ENCODE assay signal across 10 cellular contexts in genomic region chr19:2567580-2567979, GRCh38.
A peak's percentile ranks its signal among the peaks of the same experiment; 100 is the strongest.
DNase-seq lines count a peak whose midpoint lies in the region; ATAC-seq, FAIRE-seq and TF ChIP-seq lines count a peak whose summit lies in the region.
"Had no signal": no experiment of that assay in that cellular context is flagged by ENCODE, and none has a peak within 500 bp of the region (broad histone marks: within the 10 kb centered on the region; RNA-seq: fewer than 3 reads in every experiment).

No MANE protein-coding gene starts in this region.

- H3K36me3 ChIP-seq in adrenal gland (replicated peaks in 1 of 2) (no peaks in the 10 kb centered on the region), left lung (no peaks in the 10 kb centered on the region), stomach (no peaks in the 10 kb centered on the region)

- WGBS in adrenal gland, 4 donors: 46 to 60% (median 58%) methylated on average over 10 to 17 of the region's 17 CpGs
- 52 to 75% (median 56%) methylated on average over 17 of the region's 17 CpGs for WGBS in stomach, 5 donors

- no peak for TF ChIP-seq CTCF in adrenal gland (IDR thresholded peaks at IDR 0.05)
- TF ChIP-seq CTCF in left lung (IDR thresholded peaks at IDR 0.05): no peak
- no peak for TF ChIP-seq CTCF in stomach (IDR thresholded peaks at IDR 0.05)

- FAIRE-seq in HTR-8/SVneo (lab: Jason Lieb, UNC): no peak
- FAIRE-seq: K562 had no signal

- intact Hi-C loops in adrenal gland (cut with DNase I) (no loop called here), left lung (cut with DNase I) (no loop called here), stomach (cut with DNase I; ENCODE audit: low total_unique reads) (loop anchor here (10.0 kb wide), 1 partner anchor 63 kb away; no protein-coding TSS in a partner anchor)

- no peaks in the 10 kb centered on the region for H3K9me3 ChIP-seq in adrenal gland (replicated peaks in 1 of 3)
- peaks cover 0 to 3% of the 10 kb centered on the region in 2 donors for H3K9me3 ChIP-seq in left lung
- H3K9me3 ChIP-seq in stomach: no peaks in the 10 kb centered on the region

- no peak for TF ChIP-seq EP300 in stomach (IDR thresholded peaks at IDR 0.05)

- no peaks in the 10 kb centered on the region for H3K4me1 ChIP-seq in adrenal gland (replicated peaks in 1 of 2)
- peaks cover 0 to 19% of the 10 kb centered on the region in 2 donors for H3K4me1 ChIP-seq in left lung
- H3K4me1 ChIP-seq in stomach: peaks cover 0 to 9% (median 2%) of the 10 kb centered on the region in 4 donors

- ATAC-seq in left lung: peak; percentile 81
- ATAC-seq: esophagus mucosa, K562 had no signal

- TF ChIP-seq POLR2A in adrenal gland (IDR thresholded peaks at IDR 0.05): no peak
- no peak for TF ChIP-seq POLR2A in stomach (IDR thresholded peaks at IDR 0.05)

- H3K27me3 ChIP-seq in adrenal gland (no peaks in the 10 kb centered on the region), left lung (no peaks in the 10 kb centered on the region), stomach (no peaks in the 10 kb centered on the region)

- H3K27ac ChIP-seq in adrenal gland (peak overlapping the region in 3 of 5 donors; percentile 15 to 69 (median 57)), left lung (peak overlapping the region; percentile 52 to 79), stomach (peak overlapping the region in 4 of 5 donors; percentile 4 to 60 (median 47))

- DNase-seq in NOMO-1 (lab: John Stamatoyannopoulos, UW; ENCODE audit: unreplicated experiment in 2 of 2) (peak; percentile 23 to 54), NOMO-1 treated with dmso at 0.1 percent for 144 hours (lab: John Stamatoyannopoulos, UW; ENCODE audit: unreplicated experiment) (no peak), adrenal gland (peak in 6 of 7 donors; percentile 58 to 76 (median 74)), left lung (peak; percentile 85 to 90), stomach (no peak), NCI-H748 (lab: John Stamatoyannopoulos, UW; ENCODE audit: unreplicated experiment) (no peak), HTR-8/SVneo (ENCODE audit: insufficient read length, low spot score) (no peak), NCI-H524 treated with DMSO at 0.1 percent for 48 hours (lab: John Stamatoyannopoulos, UW) (no peak)

- H3K4me3 ChIP-seq in adrenal gland: no peak overlapping the region
- H3K4me3 ChIP-seq in left lung: no peak overlapping the region
- no peak overlapping the region for H3K4me3 ChIP-seq in stomach
- H3K4me3 ChIP-seq: K562 had no signal

Comparison
In these comparisons a context has a peak if more than half of its experiments do, and no peak if none do; other contexts are left out.
1. DNase-seq: peak in NOMO-1 (2 of 2), adrenal gland (6 of 7) and left lung (2 of 2); none in NOMO-1 treated with dmso at 0.1 percent for 144 hours (single experiment), stomach (single experiment), NCI-H748 (single experiment), HTR-8/SVneo (single experiment) and NCI-H524 treated with DMSO at 0.1 percent for 48 hours (single experiment).
2. Peak in every context shown above with its lines, with median percentiles within 50 percentile points of each other: H3K27ac ChIP-seq.